In the genomic region with DNA sequence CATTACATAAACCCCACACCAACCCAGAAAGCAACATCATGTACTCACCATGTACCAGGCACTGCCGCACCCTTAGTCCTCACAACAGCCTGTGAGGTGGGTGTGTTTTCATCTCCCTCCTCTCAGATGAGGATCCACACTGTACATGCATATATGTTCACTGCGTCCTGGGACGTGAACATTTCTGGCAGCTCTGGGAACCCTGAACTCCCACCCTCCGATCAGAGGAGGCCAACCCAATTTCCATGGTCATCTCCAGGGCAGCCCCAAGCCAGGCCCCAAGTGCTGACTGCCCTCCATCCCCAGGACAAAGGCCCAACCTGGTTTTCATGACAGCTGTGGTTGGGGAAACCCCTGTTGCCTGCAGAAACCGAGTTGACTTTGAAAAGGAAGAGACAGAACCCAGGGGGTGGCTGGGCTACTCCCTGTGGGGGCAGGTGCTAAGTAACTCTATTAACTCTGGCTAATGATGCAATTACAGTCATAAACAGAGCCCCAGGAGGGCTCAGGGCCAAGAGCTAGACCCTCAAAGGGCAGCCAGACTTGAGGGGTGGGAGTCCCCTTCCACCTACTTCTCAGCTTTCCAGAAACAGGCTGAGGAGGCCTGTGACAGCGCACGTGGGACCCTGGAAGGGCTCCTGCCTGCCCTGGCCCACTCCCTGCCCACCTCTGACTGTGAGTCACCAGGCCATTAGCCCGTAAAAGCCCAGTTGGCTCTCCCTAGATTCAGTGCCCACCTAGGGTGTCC, we compare ENCODE assay signal across 8 cellular contexts. TPM values are rescaled to one million over a fixed set of nuclear protein-coding genes. Genes with fewer than 3 reads are reported as not detected.
DNase-seq lines count a peak whose midpoint lies in the region; ATAC-seq and TF ChIP-seq lines count a peak whose summit lies in the region.

No MANE protein-coding gene starts in this region.

- H3K36me3 Mint-ChIP-seq in endodermal cell (ENCODE audit: low read depth): no peaks in the 10 kb centered on the region

- H3K9me3 Mint-ChIP-seq in endodermal cell: no peaks in the 10 kb centered on the region

- H3K4me1 ChIP-seq in endodermal cell (ENCODE audit: control insufficient read depth, insufficient read depth, low read length): peaks cover 3% of the 10 kb centered on the region

- no peak overlapping the region for H3K27ac ChIP-seq in endodermal cell (ENCODE audit: low read depth, low read length)

- peaks cover 23% of the 10 kb centered on the region for H3K27me3 Mint-ChIP-seq in endodermal cell (ENCODE audit: insufficient read depth)

- H3K9ac ChIP-seq in endodermal cell (ENCODE audit: extremely low read depth, low read length, poor library complexity, severe bottlenecking): no peak overlapping the region

- no peak for ATAC-seq in Right ventricle myocardium superior (ENCODE audit: poor library complexity)
- ATAC-seq in left ventricle myocardium superior: no peak
- ATAC-seq in HG03442 (IDR thresholded peaks at IDR 0.05; ENCODE audit: unreplicated experiment): peak; percentile 23

- H3K27ac Mint-ChIP-seq in endodermal cell: no peak overlapping the region

- TF ChIP-seq CTCF in endodermal cell (conservative IDR thresholded peaks at IDR 0.05): no peak

- H3K4me3 Mint-ChIP-seq in endodermal cell: peak overlapping the region; percentile 63

- peaks cover 12% of the 10 kb centered on the region for H3K4me1 Mint-ChIP-seq in endodermal cell

- intact Hi-C loops in Right ventricle myocardium superior (cut with DNase I): no loop called here
- intact Hi-C loops in left ventricle myocardium superior (cut with micrococcal nuclease): no loop called here

- WGBS in endodermal cell (ENCODE audit: insufficient coverage in 1 of 2, insufficient read length in 1 of 2), 2 experiments: 64% methylated on average over 5 to 8 of the region's 8 CpGs

- H3K4me3 ChIP-seq in endodermal cell (ENCODE audit: low read length): no peak overlapping the region

- no peaks in the 10 kb centered on the region for H3K9me3 ChIP-seq in endodermal cell (ENCODE audit: control insufficient read depth, low read length)

- H3K27me3 ChIP-seq in endodermal cell (ENCODE audit: control insufficient read depth, insufficient read depth, low read length, poor library complexity, severe bottlenecking): peaks cover 17% of the 10 kb centered on the region

- no peaks in the 10 kb centered on the region for H3K36me3 ChIP-seq in endodermal cell (ENCODE audit: control insufficient read depth, insufficient read depth, low read length)

- DNase-seq in Right ventricle myocardium superior: peak; percentile 37
- DNase-seq in left ventricle myocardium superior: no peak
- DNase-seq in activated CD4-positive, alpha-beta T cell treated with anti-CD3 and anti-CD28 coated beads, Interleukin-2, amount 50 U/mL, for 48 hours: peak; percentile 40 to 56
- DNase-seq in endodermal cell: peak; percentile 65
- DNase-seq in renal cortical epithelial cell (ENCODE audit: low read depth): peak; percentile 76
- no peak for DNase-seq in SW480 (ENCODE audit: low spot score)
- no peak for DNase-seq in NCI-H2171 (lab: John Stamatoyannopoulos, UW)

RNA-seq across cellular contexts. Expression of a gene that starts 2.6 kb away (rescaled TPM):
- total RNA-seq in Right ventricle myocardium superior (40.7 TPM), left ventricle myocardium superior (50.9 TPM), endodermal cell (under 1 TPM in 1 of 2 donors, not detected in 1; 0.24 TPM), renal cortical epithelial cell (5.2 and 14.7 TPM in 2 replicates)
- polyA plus RNA-seq in endodermal cell (2013, experiment 1 of 2): 1.2 TPM
- 0.99 TPM for polyA plus RNA-seq in endodermal cell (2013, experiment 2 of 2)

RNA-seq across cellular contexts. Expression of a gene that starts 14.4 kb away (rescaled TPM):
- total RNA-seq in Right ventricle myocardium superior (not detected), left ventricle myocardium superior (not detected), endodermal cell (not detected), renal cortical epithelial cell (not detected in 2 replicates)
- not detected for polyA plus RNA-seq in endodermal cell (2013, experiment 1 of 2)
- not detected for polyA plus RNA-seq in endodermal cell (2013, experiment 2 of 2)

RNA-seq across cellular contexts. Expression of a gene that starts 46.9 kb away (rescaled TPM):
- 4.8 TPM for total RNA-seq in Right ventricle myocardium superior
- total RNA-seq in left ventricle myocardium superior: 5.2 TPM
- total RNA-seq in endodermal cell: 10 to 100 TPM in 1 of 2 donors, 1 to 10 TPM in 1; 7.5 to 12.0 TPM
- polyA plus RNA-seq in endodermal cell (2013, experiment 1 of 2): 8.3 TPM
- polyA plus RNA-seq in endodermal cell (2013, experiment 2 of 2): 9.7 TPM
- 0.35 and 2.0 TPM in 2 replicates for total RNA-seq in renal cortical epithelial cell

RNA-seq across cellular contexts. Expression of a gene that starts 47.8 kb away (rescaled TPM):
- total RNA-seq in Right ventricle myocardium superior (4.0 TPM), left ventricle myocardium superior (3.8 TPM), endodermal cell (1 to 10 TPM; 2.6 to 3.6 TPM), renal cortical epithelial cell (0.52 and 1.7 TPM in 2 replicates)
- polyA plus RNA-seq in endodermal cell (2013, experiment 1 of 2): 0.71 TPM
- polyA plus RNA-seq in endodermal cell (2013, experiment 2 of 2): not detected

RNA-seq across cellular contexts. Expression of a gene that starts 54.7 kb away (rescaled TPM):
- total RNA-seq in Right ventricle myocardium superior: 218 TPM
- total RNA-seq in left ventricle myocardium superior: 216 TPM
- 100 to 1,000 TPM; 207 to 212 TPM for total RNA-seq in endodermal cell
- 298 TPM for polyA plus RNA-seq in endodermal cell (2013, experiment 1 of 2)
- 256 TPM for polyA plus RNA-seq in endodermal cell (2013, experiment 2 of 2)
- 60.7 and 96.6 TPM in 2 replicates for total RNA-seq in renal cortical epithelial cell

Comparison
In these comparisons a context has a peak if more than half of its experiments do, and no peak if none do; other contexts are left out.
1. DNase-seq: peak in Right ventricle myocardium superior (single experiment), activated CD4-positive, alpha-beta T cell treated with anti-CD3 and anti-CD28 coated beads, Interleukin-2, amount 50 U/mL, for 48 hours (2 of 2), endodermal cell (single experiment) and renal cortical epithelial cell (single experiment); none in left ventricle myocardium superior (single experiment), SW480 (single experiment) and NCI-H2171 (single experiment).